In the genomic region with DNA sequence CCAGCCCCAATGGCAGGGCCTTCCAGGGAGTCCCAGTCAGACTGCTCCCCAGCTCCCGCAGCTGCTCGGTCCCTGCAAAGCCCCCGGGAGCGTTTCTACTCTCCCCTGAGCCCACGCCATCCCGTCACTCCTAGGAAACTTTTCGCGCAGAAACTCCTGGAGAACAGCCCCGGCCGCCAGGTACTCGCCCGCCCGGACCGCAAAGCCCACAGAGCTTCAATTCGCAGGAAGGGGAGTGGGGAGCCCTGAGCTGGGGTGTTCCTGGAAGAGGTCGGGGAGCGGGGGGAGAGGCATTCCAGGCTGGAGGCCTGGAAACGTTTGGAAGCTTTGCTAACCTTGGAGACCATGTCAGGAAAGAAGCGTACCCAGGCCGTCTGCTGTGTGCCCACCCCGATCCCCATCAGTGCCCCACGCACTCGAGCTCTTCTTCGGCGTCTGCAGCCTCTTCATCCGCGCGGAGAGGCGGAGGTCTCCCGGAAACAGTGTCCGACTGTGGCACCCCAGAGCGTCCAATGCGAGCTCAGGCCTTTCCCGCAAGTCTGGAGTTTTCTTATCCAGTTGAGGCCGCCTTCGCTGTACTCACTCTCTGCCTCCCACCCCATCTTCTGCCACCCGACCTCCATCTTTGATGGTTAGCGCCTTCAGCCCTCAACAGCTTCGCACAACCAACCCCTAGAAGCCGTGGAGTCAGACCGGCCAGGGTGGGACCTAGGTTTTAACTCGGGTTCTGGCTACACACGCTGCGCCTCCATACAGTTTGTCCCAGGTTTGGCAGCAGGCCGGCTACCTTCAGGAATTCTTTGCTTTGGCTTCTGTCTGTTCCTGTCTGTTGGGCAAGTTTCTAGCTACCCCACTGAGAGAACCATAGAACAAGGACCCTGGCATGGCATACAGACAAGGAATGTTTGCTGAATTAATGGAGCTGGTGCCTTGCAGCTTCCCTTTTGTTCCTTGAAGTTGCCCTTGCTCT, we compare ENCODE assay signal across 1 cellular context.
TF ChIP-seq lines count a peak whose summit lies in the region.

No MANE protein-coding gene starts in this region.

TF ChIP-seq in SK-N-SH treated with all-trans-retinoic acid at 6 μM for 48 hours, 23 proteins besides CTCF, POLR2A, EP300 and RAD21 (continued from another document):
- TF ChIP-seq, protein P1, sequence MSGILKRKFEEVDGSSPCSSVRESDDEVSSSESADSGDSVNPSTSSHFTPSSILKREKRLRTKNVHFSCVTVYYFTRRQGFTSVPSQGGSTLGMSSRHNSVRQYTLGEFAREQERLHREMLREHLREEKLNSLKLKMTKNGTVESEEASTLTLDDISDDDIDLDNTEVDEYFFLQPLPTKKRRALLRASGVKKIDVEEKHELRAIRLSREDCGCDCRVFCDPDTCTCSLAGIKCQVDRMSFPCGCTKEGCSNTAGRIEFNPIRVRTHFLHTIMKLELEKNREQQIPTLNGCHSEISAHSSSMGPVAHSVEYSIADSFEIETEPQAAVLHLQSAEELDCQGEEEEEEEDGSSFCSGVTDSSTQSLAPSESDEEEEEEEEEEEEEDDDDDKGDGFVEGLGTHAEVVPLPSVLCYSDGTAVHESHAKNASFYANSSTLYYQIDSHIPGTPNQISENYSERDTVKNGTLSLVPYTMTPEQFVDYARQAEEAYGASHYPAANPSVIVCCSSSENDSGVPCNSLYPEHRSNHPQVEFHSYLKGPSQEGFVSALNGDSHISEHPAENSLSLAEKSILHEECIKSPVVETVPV (CRISPR knock-in tag; IDR thresholded peaks at IDR 0.05), result no peak
TF ChIP-seq in SK-N-SH treated with all-trans-retinoic acid at 6 μM for 48 hours: peak in this region for 0.
